10 cellular contexts compared by ENCODE assay signal in genomic region chr6:27544612-27545260, GRCh38.
DNase-seq lines count a peak whose midpoint lies in the region; ATAC-seq, FAIRE-seq and TF ChIP-seq lines count a peak whose summit lies in the region.
"Had no signal": no experiment of that assay in that cellular context is flagged by ENCODE, and none has a peak within 500 bp of the region (broad histone marks: within the 10 kb centered on the region; RNA-seq: fewer than 3 reads in every experiment).

No MANE protein-coding gene starts in this region.

- ATAC-seq in natural killer cell treated with Interleukin-12 subunit alpha and Interleukin-12 subunit beta and Interleukin-15 and Interleukin-18, amount 100 ng/mL, for 72 hours = no peak
- ATAC-seq in natural killer cell (no peak), pancreas (no peak)

- peaks cover 18% of the 10 kb centered on the region for H3K4me1 ChIP-seq in adipocyte (ENCODE audit: control insufficient read depth, insufficient read depth, low read length)
- H3K4me1 ChIP-seq in iPS-18a (ENCODE audit: control insufficient read depth, low read depth, low read length) = no peaks in the 10 kb centered on the region
- no peaks in the 10 kb centered on the region for H3K4me1 ChIP-seq in pancreas

- H3K9ac ChIP-seq in adipocyte (ENCODE audit: low read length) (no peak overlapping the region), iPS-18a (ENCODE audit: low read length) (peak overlapping the region; percentile 61)

- no peak for DNase-seq in natural killer cell treated with Interleukin-12 subunit alpha and Interleukin-12 subunit beta and Interleukin-15 and Interleukin-18, amount 100 ng/mL, for 72 hours (ENCODE audit: low spot score)
- no peak for DNase-seq in natural killer cell
- DNase-seq in adipocyte (ENCODE audit: low read depth) = no peak
- no peak for DNase-seq in NCI-H128 (lab: John Stamatoyannopoulos, UW; ENCODE audit: unreplicated experiment)
- no peak for DNase-seq in pancreas
- no peak for DNase-seq in UCSD-AML1 (lab: John Stamatoyannopoulos, UW; ENCODE audit: unreplicated experiment)
- no peak for DNase-seq in KG1 (lab: John Stamatoyannopoulos, UW)
- DNase-seq: anterior cingulate cortex had no signal

- peak overlapping the region; percentile 60 for H3K4me3 Mint-ChIP-seq in natural killer cell treated with Interleukin-12 subunit alpha and Interleukin-12 subunit beta and Interleukin-15 and Interleukin-18, amount 100 ng/mL, for 72 hours
- no peak overlapping the region for H3K4me3 Mint-ChIP-seq in natural killer cell

- peaks cover 3% of the 10 kb centered on the region for H3K27me3 ChIP-seq in adipocyte (replicated peaks; ENCODE audit: control insufficient read depth, insufficient read depth, low read length)
- H3K27me3 ChIP-seq in iPS-18a (ENCODE audit: control insufficient read depth, insufficient read depth, low read length) = peaks cover 22% of the 10 kb centered on the region
- H3K27me3 ChIP-seq in pancreas = peaks cover 4 to 77% (median 27%) of the 10 kb centered on the region in 4 donors

- peaks cover 74 to 89% of the 10 kb centered on the region in 2 donors for H3K27me3 Mint-ChIP-seq in natural killer cell treated with Interleukin-12 subunit alpha and Interleukin-12 subunit beta and Interleukin-15 and Interleukin-18, amount 100 ng/mL, for 72 hours
- H3K27me3 Mint-ChIP-seq in natural killer cell (ENCODE audit: low read depth in 2 of 2) = peaks cover 71 to 72% of the 10 kb centered on the region in 2 donors

- no peaks in the 10 kb centered on the region for H3K9me3 Mint-ChIP-seq in natural killer cell treated with Interleukin-12 subunit alpha and Interleukin-12 subunit beta and Interleukin-15 and Interleukin-18, amount 100 ng/mL, for 72 hours
- H3K9me3 Mint-ChIP-seq in natural killer cell = peaks cover 0 to 4% of the 10 kb centered on the region in 2 donors

- H3K4me3 ChIP-seq in adipocyte (ENCODE audit: low read length) = peak overlapping the region; percentile 72
- peak overlapping the region; percentile 87 for H3K4me3 ChIP-seq in iPS-18a (ENCODE audit: low read length)
- no peak overlapping the region for H3K4me3 ChIP-seq in pancreas

- H3K27ac ChIP-seq in iPS-18a (ENCODE audit: low read length) (no peak overlapping the region), pancreas (no peak overlapping the region)

- no peak for FAIRE-seq in pancreas (lab: Jason Lieb, UNC)
- FAIRE-seq: TTC549 had no signal

- H3K27ac Mint-ChIP-seq in natural killer cell treated with Interleukin-12 subunit alpha and Interleukin-12 subunit beta and Interleukin-15 and Interleukin-18, amount 100 ng/mL, for 72 hours = peak overlapping the region in 1 of 2 donors; percentile 37
- no peak overlapping the region for H3K27ac Mint-ChIP-seq in natural killer cell

- intact Hi-C loops in natural killer cell (cut with micrococcal nuclease) = no loop called here
- intact Hi-C loops in pancreas (cut with DNase I) = no loop called here

- H3K9me3 ChIP-seq in adipocyte (ENCODE audit: control insufficient read depth, low read length) (no peaks in the 10 kb centered on the region), iPS-18a (ENCODE audit: control insufficient read depth, low read depth, low read length) (no peaks in the 10 kb centered on the region), pancreas (no peaks in the 10 kb centered on the region)

- H3K4me1 Mint-ChIP-seq in natural killer cell treated with Interleukin-12 subunit alpha and Interleukin-12 subunit beta and Interleukin-15 and Interleukin-18, amount 100 ng/mL, for 72 hours (ENCODE audit: low read depth in 2 of 2) = peaks cover 4 to 13% of the 10 kb centered on the region in 2 donors
- H3K4me1 Mint-ChIP-seq in natural killer cell = peaks cover 6 to 12% of the 10 kb centered on the region in 2 donors

- peaks cover 24% of the 10 kb centered on the region for H3K36me3 Mint-ChIP-seq in natural killer cell treated with Interleukin-12 subunit alpha and Interleukin-12 subunit beta and Interleukin-15 and Interleukin-18, amount 100 ng/mL, for 72 hours
- peaks cover 26% of the 10 kb centered on the region for H3K36me3 Mint-ChIP-seq in natural killer cell

- TF ChIP-seq CTCF in natural killer cell (IDR thresholded peaks at IDR 0.05) (no peak), pancreas (IDR thresholded peaks at IDR 0.05) (no peak)

- H3K36me3 ChIP-seq in adipocyte (ENCODE audit: control insufficient read depth, insufficient read depth, low read length, severe bottlenecking) (no peaks in the 10 kb centered on the region), iPS-18a (ENCODE audit: control insufficient read depth, low read depth, low read length) (no peaks in the 10 kb centered on the region), pancreas (no peaks in the 10 kb centered on the region)

- WGBS in pancreas, 2 donors = 6 to 7% methylated on average over 20 of the region's 20 CpGs

Comparison
In these comparisons a context has a peak if more than half of its experiments do, and no peak if none do; other contexts are left out.
1. H3K4me3 ChIP-seq: peak in adipocyte (single experiment) and iPS-18a (single experiment); none in pancreas (0 of 4).